ENCODE assay signal across 8 cellular contexts in genomic region chr17:43021739-43022512, GRCh38. TPM values are rescaled to one million over a fixed set of nuclear protein-coding genes. Genes with fewer than 3 reads are reported as not detected.
DNase-seq lines count a peak whose midpoint lies in the region; ATAC-seq, FAIRE-seq and TF ChIP-seq lines count a peak whose summit lies in the region.

TSS of gene VAT1 (minus strand) at chr17:43022385. CDS start at chr17:43022322, 63 bp downstream.

- H3K79me1 ChIP-seq in H1 (ENCODE audit: low read depth, low read length) = peaks cover 14% of the 10 kb centered on the region

- no peak within 1 kb of the TSS for H2AK5ac ChIP-seq in H1 (ENCODE audit: low read depth, low read length)

- H3K23me2 ChIP-seq in H1 (ENCODE audit: low read depth, low read length) = peaks cover 11% of the 10 kb centered on the region; the same call in 1 of the 2 replicates

- peaks cover 4 to 20% (median 9%) of the 10 kb centered on the region in 4 experiments; a peak in 5 of 8 replicates for H3K36me3 ChIP-seq in H1 (ENCODE audit: control insufficient read depth in 2 of 4, insufficient read depth in 4 of 4, low read length in 3 of 4)

- peak in 1 of 2 experiments; percentile 25; a peak in 1 of 3 replicates for TF ChIP-seq EP300 in H1 (IDR thresholded peaks at IDR 0.05; ENCODE audit: borderline replicate concordance in 1 of 2, low read depth in 2 of 2, low read length in 2 of 2)

- peak within 1 kb of the TSS; percentile 84 for H3K18ac ChIP-seq in H1 (ENCODE audit: extremely low read depth, low read length)

- H4K20me1 ChIP-seq in H1 (replicated peaks in 1 of 2; ENCODE audit: control insufficient read depth in 1 of 2, insufficient read depth in 2 of 2, low read length in 2 of 2) = peaks cover 6 to 8% of the 10 kb centered on the region in 2 experiments

- no peak within 1 kb of the TSS for H3K23ac ChIP-seq in H1 (ENCODE audit: insufficient read length)

- peaks cover 0 to 41% of the 10 kb centered on the region in 2 experiments; a peak in 3 of 4 replicates for H3K79me2 ChIP-seq in H1 (ENCODE audit: control insufficient read depth in 1 of 2, insufficient read depth in 2 of 2, low read length in 2 of 2)

- no peak for FAIRE-seq in H1 (lab: Jason Lieb, UNC)

- DNase-seq in COR-L47 (lab: John Stamatoyannopoulos, UW) (peak; percentile 73), NOMO-1 treated with DMSO at 0.1 percent for 48 hours (lab: John Stamatoyannopoulos, UW; ENCODE audit: unreplicated experiment) (peak; percentile 39), H1 (ENCODE audit: low read depth in 1 of 2, low spot score in 2 of 2) (peak in 1 of 2 experiments; percentile 89), medulla oblongata (ENCODE audit: extremely low spot score) (peak; percentile 79)
- DNase-seq in activated CD8-positive, alpha-beta memory T cell treated with anti-CD3 and anti-CD28 coated beads, Interleukin-2, amount 50 U/mL, for 4 hours = peak; percentile 67
- peak; percentile 38 for DNase-seq in stimulated activated CD8-positive, alpha-beta memory T cell treated with anti-CD3 and anti-CD28 coated beads, Interleukin-15, amount 100 ng/mL, for 1 hour (ENCODE audit: low read depth)

- H2BK12ac ChIP-seq in H1 (ENCODE audit: low read depth, low read length) = peak within 1 kb of the TSS; percentile 85

- peak; percentile 42 for ATAC-seq in HG02970 (IDR thresholded peaks at IDR 0.05; ENCODE audit: low FRiP score, unreplicated experiment)
- ATAC-seq in GM18520 (IDR thresholded peaks at IDR 0.05; ENCODE audit: unreplicated experiment) = no peak

- H3K56ac ChIP-seq in H1 (replicated peaks; ENCODE audit: insufficient read length, low read depth, low read length) = peak within 1 kb of the TSS; percentile 52

- H3K27me3 ChIP-seq in H1 (replicated peaks in 1 of 4; ENCODE audit: control insufficient read depth in 3 of 4, extremely low read depth in 1 of 4, insufficient read depth in 3 of 4, low read length in 3 of 4) = no peaks in the 10 kb centered on the region

- no peak within 1 kb of the TSS for H3K14ac ChIP-seq in H1 (ENCODE audit: insufficient read length)

- H4K8ac ChIP-seq in H1 (ENCODE audit: extremely low read depth, insufficient read depth, low read length) = peak within 1 kb of the TSS; percentile 76; the same call in 1 of the 2 replicates

- H4K91ac ChIP-seq in H1 (replicated peaks; ENCODE audit: insufficient read length, low read length) = peak within 1 kb of the TSS; percentile 75

- no peaks in the 10 kb centered on the region for H3K9me3 ChIP-seq in H1 (ENCODE audit: insufficient read depth in 2 of 2, low read depth in 1 of 2, low read length in 1 of 2)

- peak within 1 kb of the TSS; percentile 21 for H2BK120ac ChIP-seq in H1 (replicated peaks; ENCODE audit: low read depth, low read length)

- H2BK15ac ChIP-seq in H1 (ENCODE audit: low read length) = peak within 1 kb of the TSS; percentile 61; the same call in 1 of the 2 replicates

- CTCF ChIA-PET in H1 (lab: Charles Lee; ENCODE audit: partially characterized antibody) = interaction anchor here (0.6 to 1.3 kb wide), 5 partner anchors 9 to 1116 kb away, joined by 3 to 4 read pairs (median 3); no protein-coding TSS in a partner anchor

- H2BK5ac ChIP-seq in H1 (ENCODE audit: low read depth, low read length) = peak within 1 kb of the TSS; percentile 94

- no peak; a peak in 1 of 4 replicates for TF ChIP-seq RAD21 in H1 (IDR thresholded peaks at IDR 0.05 in 1 of 2, conservative IDR thresholded peaks at IDR 0.05 in 1 of 2; ENCODE audit: low read depth in 2 of 2, low read length in 2 of 2)

- H3K4me2 ChIP-seq in H1 (ENCODE audit: insufficient read depth in 1 of 2, low read depth in 2 of 2, low read length in 2 of 2) = peak within 1 kb of the TSS; percentile 80 to 86

- 3% methylated on average over 63 of the region's 80 CpGs; no CpG with 5 or more reads in 1 of the 2 experiments for WGBS in H1 (ENCODE audit: extremely low coverage in 1 of 2, insufficient coverage in 1 of 2, insufficient read length in 1 of 2, insufficient replicate concordance in 2 of 2, low coverage in 1 of 2, low lambda C conversion rate in 2 of 2, missing lambda C conversion rate in 1 of 2), 2 experiments

- peaks cover 8 to 15% (median 9%) of the 10 kb centered on the region in 4 experiments; a peak in 6 of 7 replicates for H3K4me1 ChIP-seq in H1 (replicated peaks in 1 of 4; ENCODE audit: control insufficient read depth in 3 of 4, insufficient read depth in 4 of 4, low read length in 3 of 4)

- no peak within 1 kb of the TSS for H2BK20ac ChIP-seq in H1 (ENCODE audit: low read length)

- peak within 1 kb of the TSS; percentile 47 for H3K4ac ChIP-seq in H1 (replicated peaks; ENCODE audit: insufficient read length, low read depth, low read length)

- H4K5ac ChIP-seq in H1 (ENCODE audit: insufficient read length, low read depth, low read length) = peak within 1 kb of the TSS; percentile 77

- POLR2A ChIA-PET in H1 (lab: Charles Lee; ENCODE audit: partially characterized antibody) = interaction anchor here (0.6 to 10.8 kb wide), 16 partner anchors 9 to 294 kb away, joined by 3 to 123 read pairs (median 5); partner anchors contain the start of genes IFI35, PTGES3L and RPL27

- no peak for TF ChIP-seq POLR2A in H1 (IDR thresholded peaks at IDR 0.05; ENCODE audit: control extremely low read depth in 1 of 2, low read depth in 2 of 2, low read length in 2 of 2)

- peak within 1 kb of the TSS; percentile 96 to 100 (median 98) for H3K4me3 ChIP-seq in H1 (ENCODE audit: extremely low read depth in 1 of 4, insufficient read depth in 2 of 4, low read depth in 3 of 4, low read length in 4 of 4)

- peak in 1 of 3 experiments; percentile 2; a peak in 1 of 4 replicates for TF ChIP-seq CTCF in H1 (IDR thresholded peaks at IDR 0.05; ENCODE audit: control extremely low read depth in 1 of 3, insufficient read depth in 1 of 3, low read depth in 1 of 3, low read length in 3 of 3)

- H3K9ac ChIP-seq in H1 (replicated peaks in 1 of 4; ENCODE audit: extremely low read depth in 1 of 4, low read depth in 3 of 4, low read length in 3 of 4) = peak within 1 kb of the TSS; percentile 39 to 79 (median 70)

- H3K27ac ChIP-seq in H1 (ENCODE audit: low read depth, low read length) = peak within 1 kb of the TSS; percentile 25; the same call in 1 of the 2 replicates

- peak within 1 kb of the TSS; percentile 0; the same call in 1 of the 2 replicates for H2AFZ ChIP-seq in H1 (ENCODE audit: low read length)

TF ChIP-seq in H1, 55 proteins besides CTCF, POLR2A, EP300 and RAD21:
- TF ChIP-seq RBBP5 (IDR thresholded peaks at IDR 0.05; ENCODE audit: borderline replicate concordance, low read depth, low read length) (peak; percentile 78), EZH2 (IDR thresholded peaks at IDR 0.05; ENCODE audit: low read depth, low read length, severe bottlenecking) (no peak), CHD2 (IDR thresholded peaks at IDR 0.05; ENCODE audit: low read length) (no peak), HDAC2 (IDR thresholded peaks at IDR 0.05; ENCODE audit: borderline replicate concordance in 1 of 2, low read depth in 2 of 2, low read length in 2 of 2) (peak; percentile 7 to 66; a peak in 2 of 4 replicates), POLR2AphosphoS5 (IDR thresholded peaks at IDR 0.05; ENCODE audit: low read depth, low read length) (peak; percentile 44; the same call in 1 of the 2 replicates), KDM4A (IDR thresholded peaks at IDR 0.05; ENCODE audit: low read depth, low read length, severe bottlenecking) (peak; percentile 91), SIN3A (conservative IDR thresholded peaks at IDR 0.05 in 1 of 2, IDR thresholded peaks at IDR 0.05 in 1 of 2; ENCODE audit: low read depth in 1 of 2, low read length in 2 of 2) (peak; percentile 80 to 94; a peak in 3 of 4 replicates), SP1 (IDR thresholded peaks at IDR 0.05; ENCODE audit: low read depth, low read length) (0 out of 2 replicates have a peak, but pooled peaks have one; percentile 28), CBX8 (IDR thresholded peaks at IDR 0.05; ENCODE audit: borderline replicate concordance, low read depth, low read length) (no peak), CREB1 (IDR thresholded peaks at IDR 0.05) (peak; percentile 57), MAX (IDR thresholded peaks at IDR 0.05) (peak; percentile 50), TAF1 (IDR thresholded peaks at IDR 0.05; ENCODE audit: low read depth, low read length) (peak; percentile 63), TBP (IDR thresholded peaks at IDR 0.05; ENCODE audit: low read depth, low read length) (no peak; the same call in 1 of the 2 replicates), PHF8 (conservative IDR thresholded peaks at IDR 0.05; ENCODE audit: low read depth, low read length) (peak; percentile 29; the same call in 1 of the 2 replicates), ASH2L (IDR thresholded peaks at IDR 0.05; ENCODE audit: low read length) (peak; percentile 79), JUND (IDR thresholded peaks at IDR 0.05; ENCODE audit: low read length) (0 out of 2 replicates have a peak, but pooled peaks have one; percentile 18)

RNA-seq across cellular contexts. Expression of gene VAT1, which starts in this region (rescaled TPM):
- total RNA-seq in H1 (2021; fragmentation: NEBNext Ultra II Directional; extraction: Animal tissue kit (Norgen Biotek cat#: 25700)) = 281 and 295 TPM in 2 replicates
- 200 and 269 TPM in 2 replicates for polyA plus RNA-seq in H1 (2011; rRNA removed)
- 246 TPM for polyA plus RNA-seq in H1 (2011; cell fraction: cytosol; rRNA removed)
- 211 TPM for polyA plus RNA-seq in H1 (2011; cell fraction: nucleus; rRNA removed)
- 312 to 485 TPM (median 385 TPM) in 4 replicates for polyA plus RNA-seq in H1 (2012, experiment 1 of 2)
- polyA plus RNA-seq in H1 (2012, experiment 2 of 2) = 284 TPM
- 209 TPM for polyA plus RNA-seq in H1 (2013, experiment 1 of 2)
- polyA plus RNA-seq in H1 (2013, experiment 2 of 2) = 231 TPM
- 360 and 517 TPM in 2 replicates for polyA minus RNA-seq in H1 (2011; rRNA and poly(A)+ RNA removed)
- 175 TPM for polyA minus RNA-seq in H1 (2011; cell fraction: cytosol; rRNA and poly(A)+ RNA removed)
- polyA minus RNA-seq in H1 (2011; cell fraction: nucleus; rRNA and poly(A)+ RNA removed) = 93.2 TPM
